Comparison of ENCODE assay signal across 12 cellular contexts in genomic region chrX:136030357-136031225, GRCh38. TPM values are rescaled to one million over a fixed set of nuclear protein-coding genes. Genes with fewer than 3 reads are reported as not detected.
A peak's percentile ranks its signal among the peaks of the same experiment; 100 is the strongest.
DNase-seq lines count a peak whose midpoint lies in the region; ATAC-seq, FAIRE-seq and TF ChIP-seq lines count a peak whose summit lies in the region.
"Had no signal": no experiment of that assay in that cellular context is flagged by ENCODE, and none has a peak within 500 bp of the region (broad histone marks: within the 10 kb centered on the region; RNA-seq: fewer than 3 reads in every experiment).

No MANE protein-coding gene starts in this region.

- H3K36me3 Mint-ChIP-seq in chondrocyte (ENCODE audit: low read depth) (no peaks in the 10 kb centered on the region), mesothelial cell of epicardium (peaks cover 7% of the 10 kb centered on the region)

- H3K4me1 Mint-ChIP-seq in chondrocyte (ENCODE audit: low read depth) (peaks cover 55% of the 10 kb centered on the region), mesothelial cell of epicardium (no peaks in the 10 kb centered on the region)
- H3K4me1 Mint-ChIP-seq: activated naive CD4-positive, alpha-beta T cell treated with anti-CD3 and anti-CD28 coated beads, Interleukin-2, amount 10 ng/mL, durations not matched to agents 7 days and 5 days had no signal

- TF ChIP-seq POLR2A in GM12892 (IDR thresholded peaks at IDR 0.05; ENCODE audit: low read depth, low read length) (no peak), spleen (IDR thresholded peaks at IDR 0.05) (no peak)

- H3K27me3 ChIP-seq in right cardiac atrium (ENCODE audit: control insufficient read depth, insufficient read depth), result no peaks in the 10 kb centered on the region
- no peaks in the 10 kb centered on the region for H3K27me3 ChIP-seq in spleen (replicated peaks in 1 of 7)

- H3K4me3 Mint-ChIP-seq in chondrocyte (ENCODE audit: unreplicated experiment) (peak overlapping the region; percentile 29), mesothelial cell of epicardium (no peak overlapping the region)
- H3K4me3 Mint-ChIP-seq: activated naive CD4-positive, alpha-beta T cell treated with anti-CD3 and anti-CD28 coated beads, Interleukin-2, amount 10 ng/mL, durations not matched to agents 7 days and 5 days had no signal

- FAIRE-seq in GM12892 (lab: Jason Lieb, UNC), result peak; percentile 40

- peaks cover 1% of the 10 kb centered on the region for H3K4me1 ChIP-seq in right cardiac atrium (ENCODE audit: control insufficient read depth, insufficient read depth, low read length)
- H3K4me1 ChIP-seq in spleen, result no peaks in the 10 kb centered on the region

- no peaks in the 10 kb centered on the region for H3K9me3 ChIP-seq in right cardiac atrium (ENCODE audit: control insufficient read depth, low read length)
- no peaks in the 10 kb centered on the region for H3K9me3 ChIP-seq in spleen

- peaks cover 0 to 42% (median 0%) of the 10 kb centered on the region in 6 donors for H3K36me3 ChIP-seq in spleen
- H3K36me3 ChIP-seq: WERI-Rb-1 had no signal

- WGBS in right cardiac atrium, result 12% methylated on average over 9 of the region's 9 CpGs
- WGBS in spleen, 5 donors, result 51 to 74% (median 59%) methylated on average over 9 of the region's 9 CpGs

- H3K27ac Mint-ChIP-seq in chondrocyte (ENCODE audit: unreplicated experiment) (peak overlapping the region; percentile 97), mesothelial cell of epicardium (no peak overlapping the region)
- H3K27ac Mint-ChIP-seq: activated naive CD4-positive, alpha-beta T cell treated with anti-CD3 and anti-CD28 coated beads, Interleukin-2, amount 10 ng/mL, durations not matched to agents 7 days and 5 days had no signal

- H3K9me3 Mint-ChIP-seq in chondrocyte (ENCODE audit: low read depth) (no peaks in the 10 kb centered on the region), mesothelial cell of epicardium (peaks cover 10% of the 10 kb centered on the region)
- H3K9me3 Mint-ChIP-seq: activated naive CD4-positive, alpha-beta T cell treated with anti-CD3 and anti-CD28 coated beads, Interleukin-2, amount 10 ng/mL, durations not matched to agents 7 days and 5 days had no signal

- no peak overlapping the region for H3K4me3 ChIP-seq in right cardiac atrium (ENCODE audit: low read length)
- no peak overlapping the region for H3K4me3 ChIP-seq in spleen
- H3K4me3 ChIP-seq: skin epidermis had no signal

- H3K27me3 Mint-ChIP-seq in chondrocyte (ENCODE audit: low read depth) (no peaks in the 10 kb centered on the region), mesothelial cell of epicardium (ENCODE audit: low read depth) (no peaks in the 10 kb centered on the region)
- H3K27me3 Mint-ChIP-seq: activated naive CD4-positive, alpha-beta T cell treated with anti-CD3 and anti-CD28 coated beads, Interleukin-2, amount 10 ng/mL, durations not matched to agents 7 days and 5 days had no signal

- TF ChIP-seq CTCF in chondrocyte (IDR thresholded peaks at IDR 0.05), result no peak
- no peak for TF ChIP-seq CTCF in spleen (IDR thresholded peaks at IDR 0.05 in 8 of 11, conservative IDR thresholded peaks at IDR 0.05 in 3 of 11)
- no peak for TF ChIP-seq CTCF in mesothelial cell of epicardium (IDR thresholded peaks at IDR 0.05; ENCODE audit: unreplicated experiment)

- ATAC-seq in right cardiac atrium, result peak; percentile 90 to 94
- no peak for ATAC-seq in HG03460 (IDR thresholded peaks at IDR 0.05; ENCODE audit: unreplicated experiment)

- intact Hi-C loops in right cardiac atrium (cut with DNase I) (loop anchor here in 3 of 4 donors (10.0 kb wide), 3 partner anchors 84 to 134 kb away; partner anchors contain the start of gene FHL1 (in 1 of the 3)), spleen (cut with DNase I; ENCODE audit: low total_unique reads) (no loop called here)

- H3K27ac ChIP-seq in right cardiac atrium (ENCODE audit: low read length) (peak overlapping the region; percentile 100), spleen (peak overlapping the region in 5 of 8 donors; percentile 42 to 60 (median 54))
- H3K27ac ChIP-seq: WERI-Rb-1 had no signal

- DNase-seq in GM12892 (ENCODE audit: insufficient read length) (no peak), chondrocyte (ENCODE audit: low spot score) (no peak), right cardiac atrium (peak; percentile 74 to 79 (median 74)), spleen (no peak), iPS-NIHi11 (ENCODE audit: low spot score) (no peak), mesothelial cell of epicardium (ENCODE audit: low spot score in 2 of 2, unreplicated experiment in 2 of 2) (no peak), COLO668 (lab: John Stamatoyannopoulos, UW; ENCODE audit: unreplicated experiment) (no peak)
- DNase-seq: activated naive CD4-positive, alpha-beta T cell treated with anti-CD3 and anti-CD28 coated beads, Interleukin-2, amount 10 ng/mL, durations not matched to agents 7 days and 5 days; DMS153; WERI-Rb-1 had no signal

RNA-seq across cellular contexts. Expression of gene SLC9A6, which starts 45.4 kb away (rescaled TPM):
- polyA plus RNA-seq in GM12892 (2012; ENCODE audit: missing spikeins), result 5.4 TPM
- total RNA-seq in chondrocyte (19.0 to 20.7 TPM (median 20.4 TPM) in 3 replicates), right cardiac atrium (10 to 100 TPM; 16.8 to 19.8 (median 18.6) TPM), spleen (10 to 100 TPM; 10.5 to 19.9 (median 14.2) TPM), mesothelial cell of epicardium (14.1 to 16.5 TPM (median 14.6 TPM) in 3 replicates)
- polyA plus RNA-seq in right cardiac atrium (16.0 TPM), spleen (1 to 10 TPM; 6.2 to 6.8 (median 6.6) TPM)

RNA-seq across cellular contexts. Expression of gene MMGT1, which starts 56.8 kb away (rescaled TPM):
- polyA plus RNA-seq in GM12892 (2012; ENCODE audit: missing spikeins), result 10.5 TPM
- 25.4 to 28.9 TPM (median 27.6 TPM) in 3 replicates for total RNA-seq in chondrocyte
- total RNA-seq in right cardiac atrium, result 10 to 100 TPM; 26.2 to 29.5 (median 26.5) TPM
- 7.0 TPM for polyA plus RNA-seq in right cardiac atrium
- 10 to 100 TPM; 16.5 to 25.7 (median 20.6) TPM for total RNA-seq in spleen
- polyA plus RNA-seq in spleen, result 1 to 10 TPM; 2.5 to 5.2 (median 3.8) TPM
- 16.7 to 17.6 TPM (median 16.9 TPM) in 3 replicates for total RNA-seq in mesothelial cell of epicardium

Comparison
In these comparisons a context has a peak if more than half of its experiments do, and no peak if none do; other contexts are left out.
1. DNase-seq: peak in right cardiac atrium (3 of 3); none in GM12892 (single experiment), chondrocyte (single experiment), spleen (single experiment), iPS-NIHi11 (single experiment), mesothelial cell of epicardium (0 of 2) and COLO668 (single experiment).